Comparison of ENCODE assay signal across 10 cellular contexts in genomic region chr14:51990488-51990887, GRCh38. TPM values are rescaled to one million over a fixed set of nuclear protein-coding genes. Genes with fewer than 3 reads are reported as not detected.
A peak's percentile ranks its signal among the peaks of the same experiment; 100 is the strongest.
DNase-seq lines count a peak whose midpoint lies in the region; ATAC-seq, FAIRE-seq and TF ChIP-seq lines count a peak whose summit lies in the region.
"Had no signal": no experiment of that assay in that cellular context is flagged by ENCODE, and none has a peak within 500 bp of the region (broad histone marks: within the 10 kb centered on the region; RNA-seq: fewer than 3 reads in every experiment).

No MANE protein-coding gene starts in this region.

- TF ChIP-seq POLR2A in gastrocnemius medialis (IDR thresholded peaks at IDR 0.05) (no peak), GM12892 (IDR thresholded peaks at IDR 0.05; ENCODE audit: low read depth, low read length) (no peak)

- H3K4me1 ChIP-seq in gastrocnemius medialis, result peaks cover 26 to 27% of the 10 kb centered on the region in 2 donors

- peak overlapping the region; percentile 87 for H3K4me2 ChIP-seq in SU-DHL-6 (ENCODE audit: low read depth, low read length, poor library complexity, severe bottlenecking)

- no peaks in the 10 kb centered on the region for H4K20me1 ChIP-seq in SU-DHL-6 (ENCODE audit: low read depth, low read length)

- H3K4me3 ChIP-seq in GM12875 (ENCODE audit: low read depth, low read length) (peak overlapping the region; percentile 88), SU-DHL-6 (ENCODE audit: insufficient read depth, low read length, poor library complexity, severe bottlenecking) (peak overlapping the region; percentile 81), fibroblast of pulmonary artery (replicated peaks; ENCODE audit: low read depth, low read length) (peak overlapping the region; percentile 93), gastrocnemius medialis (peak overlapping the region; percentile 89 to 100 (median 98))

- ATAC-seq in gastrocnemius medialis, result no peak
- ATAC-seq in HG03432 (IDR thresholded peaks at IDR 0.05; ENCODE audit: unreplicated experiment), result no peak
- no peak for ATAC-seq in HG02885 (IDR thresholded peaks at IDR 0.05; ENCODE audit: poor library complexity, unreplicated experiment)

- H3K9me3 ChIP-seq in SU-DHL-6 (ENCODE audit: insufficient read depth, low read length), result no peaks in the 10 kb centered on the region
- H3K9me3 ChIP-seq in gastrocnemius medialis, result no peaks in the 10 kb centered on the region

- H3K36me3 ChIP-seq in SU-DHL-6 (ENCODE audit: low read length) (peaks cover 31% of the 10 kb centered on the region), gastrocnemius medialis (peaks cover 0 to 34% of the 10 kb centered on the region in 2 donors)

- no peak overlapping the region for H2AFZ ChIP-seq in SU-DHL-6 (ENCODE audit: low read depth, low read length, severe bottlenecking)

- H3K27me3 ChIP-seq in SU-DHL-6 (ENCODE audit: low read length), result no peaks in the 10 kb centered on the region
- H3K27me3 ChIP-seq in gastrocnemius medialis, result no peaks in the 10 kb centered on the region

- H3K9ac ChIP-seq in SU-DHL-6 (ENCODE audit: low read length), result peak overlapping the region; percentile 93

- no peaks in the 10 kb centered on the region for H3K9me2 ChIP-seq in SU-DHL-6 (replicated peaks; ENCODE audit: insufficient read depth, low read length)

- H3F3A ChIP-seq in SU-DHL-6 (ENCODE audit: insufficient read depth), result peaks cover 6% of the 10 kb centered on the region; the same call in 1 of the 2 replicates

- no peak overlapping the region for H3K27ac ChIP-seq in SU-DHL-6 (ENCODE audit: low read depth, low read length)
- H3K27ac ChIP-seq in gastrocnemius medialis, result peak overlapping the region; percentile 93 to 96 (median 94)

- in situ Hi-C loops in gastrocnemius medialis (cut with MboI; ENCODE audit: low sequenced_read_pairs in 4 of 4), result loop anchor here (10.0 to 25.0 kb wide), 2 partner anchors 144 to 703 kb away; no protein-coding TSS in a partner anchor

- TF ChIP-seq CTCF in GM12875 (IDR thresholded peaks at IDR 0.05; ENCODE audit: borderline replicate concordance, insufficient read depth, low read depth, low read length) (no peak), SU-DHL-6 (IDR thresholded peaks at IDR 0.05; ENCODE audit: insufficient read depth, low read length, poor library complexity, severe bottlenecking) (no peak), fibroblast of pulmonary artery (IDR thresholded peaks at IDR 0.05; ENCODE audit: low read length, missing control alignments) (no peak), gastrocnemius medialis (IDR thresholded peaks at IDR 0.05 in 4 of 5, conservative IDR thresholded peaks at IDR 0.05 in 1 of 5) (no peak)

- H3K79me2 ChIP-seq in SU-DHL-6 (ENCODE audit: insufficient read depth, low read length), result peaks cover 51% of the 10 kb centered on the region

- no peak for DNase-seq in fibroblast of pulmonary artery (ENCODE audit: low read depth)
- no peak for DNase-seq in gastrocnemius medialis
- no peak for DNase-seq in GM12892 (ENCODE audit: insufficient read length)
- DNase-seq in AG08395 (ENCODE audit: low spot score), result no peak
- DNase-seq: activated effector memory CD4-positive, alpha-beta T cell treated with Interleukin-2 at 50 U/mL for 16 hours; NCI-H1930 had no signal

- no peak for FAIRE-seq in GM12892 (lab: Jason Lieb, UNC)

- intact Hi-C loops in gastrocnemius medialis (cut with DNase I; ENCODE audit: low total_unique reads), result no loop called here

RNA-seq across cellular contexts. Expression of gene RTRAF, which starts 1.1 kb away (rescaled TPM):
- 10 to 100 TPM; 68.6 to 91.2 (median 78.4) TPM for total RNA-seq in gastrocnemius medialis
- polyA plus RNA-seq in GM12892 (2012; ENCODE audit: missing spikeins), result 354 TPM
